ENCODE assay signal across 8 cellular contexts in genomic region chr16:50065624-50066481, GRCh38. TPM values are rescaled to one million over a fixed set of nuclear protein-coding genes. Genes with fewer than 3 reads are reported as not detected.
DNase-seq lines count a peak whose midpoint lies in the region; ATAC-seq and TF ChIP-seq lines count a peak whose summit lies in the region.

HEATR3 (plus strand) TSS chr16:50065970; CDS start chr16:50066132, 162 bp downstream.

- H3K4me1 Mint-ChIP-seq in activated T-cell treated with anti-CD3 and anti-CD28 coated beads, Interleukin-2, amount 50 U/mL, for 24 hours (ENCODE audit: low read depth): peaks cover 41% of the 10 kb centered on the region

- H3K4me1 ChIP-seq in esophagus muscularis mucosa (peaks cover 20 to 39% (median 29%) of the 10 kb centered on the region in 4 donors), muscle layer of duodenum (ENCODE audit: control insufficient read depth in 1 of 2, insufficient read depth in 2 of 2, low read length in 2 of 2) (peaks cover 8 to 22% of the 10 kb centered on the region in 2 donors)

- H3K9me3 Mint-ChIP-seq in activated T-cell treated with anti-CD3 and anti-CD28 coated beads, Interleukin-2, amount 50 U/mL, for 24 hours: no peaks in the 10 kb centered on the region

- intact Hi-C loops in esophagus muscularis mucosa (cut with DNase I): loop anchor here (2.0 to 10.0 kb wide), 4 partner anchors 41 to 299 kb away; partner anchors contain the start of genes BRD7, CNEP1R1 and TENT4B

- no peak for TF ChIP-seq POLR2A in esophagus muscularis mucosa (IDR thresholded peaks at IDR 0.05; ENCODE audit: low read depth)

- H3K9me3 ChIP-seq in esophagus muscularis mucosa (no peaks in the 10 kb centered on the region), muscle layer of duodenum (ENCODE audit: control insufficient read depth in 1 of 2, low read length in 2 of 2) (no peaks in the 10 kb centered on the region)

- TF ChIP-seq EP300 in esophagus muscularis mucosa (IDR thresholded peaks at IDR 0.05): no peak

- H3K4me3 ChIP-seq in esophagus muscularis mucosa (peak within 1 kb of the TSS; percentile 87 to 99 (median 96)), muscle layer of duodenum (ENCODE audit: low read depth in 1 of 2, low read length in 2 of 2) (peak within 1 kb of the TSS; percentile 87 to 94)

- peak within 1 kb of the TSS; percentile 95 to 99 (median 98) for H3K27ac ChIP-seq in esophagus muscularis mucosa (replicated peaks in 1 of 4)
- peak within 1 kb of the TSS; percentile 71 for H3K27ac ChIP-seq in muscle layer of duodenum (ENCODE audit: low read length)

- peak; percentile 66 for ATAC-seq in GM21717 (IDR thresholded peaks at IDR 0.05; ENCODE audit: unreplicated experiment)

- in situ Hi-C loops in KBM-7 (cut with MboI; ENCODE audit: low pct_unique_long_range_greater_than_20kb, low sequenced_read_pairs): no loop called here

- peak within 1 kb of the TSS; percentile 88 for H3K4me3 Mint-ChIP-seq in activated T-cell treated with anti-CD3 and anti-CD28 coated beads, Interleukin-2, amount 50 U/mL, for 24 hours

- peaks cover 40% of the 10 kb centered on the region for H3K36me3 Mint-ChIP-seq in activated T-cell treated with anti-CD3 and anti-CD28 coated beads, Interleukin-2, amount 50 U/mL, for 24 hours (ENCODE audit: low read depth)

- WGBS in esophagus muscularis mucosa: 6% methylated on average over 27 of the region's 91 CpGs

- H3K27me3 ChIP-seq in esophagus muscularis mucosa (no peaks in the 10 kb centered on the region), muscle layer of duodenum (ENCODE audit: low read depth, low read length) (no peaks in the 10 kb centered on the region)

- peak within 1 kb of the TSS; percentile 97 for H3K27ac Mint-ChIP-seq in activated T-cell treated with anti-CD3 and anti-CD28 coated beads, Interleukin-2, amount 50 U/mL, for 24 hours

- no peak for TF ChIP-seq CTCF in esophagus muscularis mucosa (IDR thresholded peaks at IDR 0.05)

- H3K27me3 Mint-ChIP-seq in activated T-cell treated with anti-CD3 and anti-CD28 coated beads, Interleukin-2, amount 50 U/mL, for 24 hours: no peaks in the 10 kb centered on the region

- peaks cover 3 to 19% (median 17%) of the 10 kb centered on the region in 4 donors for H3K36me3 ChIP-seq in esophagus muscularis mucosa
- peaks cover 6 to 7% of the 10 kb centered on the region in 2 donors for H3K36me3 ChIP-seq in muscle layer of duodenum (ENCODE audit: control insufficient read depth in 1 of 2, insufficient read depth in 2 of 2, low read length in 2 of 2)

- DNase-seq in DMS153 treated with DMSO at 0.1 percent for 48 hours (lab: John Stamatoyannopoulos, UW; ENCODE audit: unreplicated experiment) (peak; percentile 34), KBM-7 (peak; percentile 90), esophagus muscularis mucosa (ENCODE audit: extremely low spot score) (peak; percentile 96)
- DNase-seq in activated T-cell treated with anti-CD3 and anti-CD28 coated beads, Interleukin-2, amount 50 U/mL, for 24 hours: peak; percentile 99
- DNase-seq in stimulated activated CD8-positive, alpha-beta memory T cell treated with anti-CD3 and anti-CD28 coated beads, Interleukin-7, amount 100 ng/mL, for 24 hours (ENCODE audit: low read depth): peak; percentile 85

TF ChIP-seq in PFSK-1, 5 proteins besides CTCF, POLR2A, EP300 and RAD21:
- TF ChIP-seq TAF1 (IDR thresholded peaks at IDR 0.05; ENCODE audit: borderline replicate concordance, insufficient read depth, low read length) (peak; percentile 65; the same call in 1 of the 2 replicates), REST (IDR thresholded peaks at IDR 0.05; ENCODE audit: insufficient read depth in 1 of 2, low read depth in 2 of 2, low read length in 2 of 2) (no peak), FOXP2 (optimal IDR thresholded peaks at IDR 0.05; ENCODE audit: borderline replicate concordance, extremely low read depth, extremely low read length, insufficient read depth) (peak; percentile 38), SIN3A (IDR thresholded peaks at IDR 0.05; ENCODE audit: borderline replicate concordance, insufficient read depth, low read length) (peak; percentile 70; the same call in 1 of the 2 replicates), POLR2AphosphoS5 (IDR thresholded peaks at IDR 0.05; ENCODE audit: low read depth, low read length) (peak; percentile 78)

RNA-seq across cellular contexts. Expression of gene HEATR3, which starts in this region (rescaled TPM):
- polyA plus RNA-seq in PFSK-1 (2012; ENCODE audit: insufficient read length, low read depth): 17.7 TPM
- 10 to 100 TPM in 3 of 4 donors, 1 to 10 TPM in 1; 10.0 to 25.7 (median 12.4) TPM for total RNA-seq in esophagus muscularis mucosa

Comparison
In these comparisons a context has a peak if more than half of its experiments do, and no peak if none do; other contexts are left out.
1. Peak in every context shown above with its lines: DNase-seq, ATAC-seq, H3K4me3 ChIP-seq and H3K27ac ChIP-seq.
2. DNase-seq: peak in every context shown above with its lines; median percentile 99 in activated T-cell treated with anti-CD3 and anti-CD28 coated beads, Interleukin-2, amount 50 U/mL, for 24 hours; 96 in esophagus muscularis mucosa; 90 in KBM-7; 85 in stimulated activated CD8-positive, alpha-beta memory T cell treated with anti-CD3 and anti-CD28 coated beads, Interleukin-7, amount 100 ng/mL, for 24 hours; 34 in DMS153 treated with DMSO at 0.1 percent for 48 hours.